ENCODE assay signal across 20 cellular contexts in the genomic region with DNA sequence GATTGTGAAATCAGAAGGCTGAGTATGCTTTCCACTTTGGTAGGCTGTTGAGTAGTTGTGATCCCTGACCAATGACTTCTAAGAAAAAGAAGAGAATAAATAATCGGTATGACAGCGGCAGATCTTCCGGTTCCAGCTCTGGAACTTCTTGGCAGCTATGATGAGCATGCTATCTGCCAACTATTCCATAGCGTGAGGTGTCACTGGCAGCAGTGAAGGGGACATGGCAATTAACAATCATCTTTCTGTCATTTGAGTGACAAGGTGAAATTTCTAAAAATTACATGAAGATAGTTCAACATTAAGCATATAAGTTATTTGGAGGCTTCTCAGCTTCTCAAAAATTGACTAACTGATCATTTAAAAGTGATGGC.
"Had no signal": no experiment of that assay in that cellular context is flagged by ENCODE, and none has a peak within 500 bp of the region (broad histone marks: within the 10 kb centered on the region; RNA-seq: fewer than 3 reads in every experiment).

No MANE protein-coding gene starts in this region.

- H3K27me3 Mint-ChIP-seq: natural killer cell treated with Interleukin-12 subunit alpha and Interleukin-12 subunit beta and Interleukin-15 and Interleukin-18, amount 100 ng/mL, for 72 hours; stimulated activated memory B cell treated with anti-CD40 and anti-IgM and Interleukin-4, amounts not matched to agents 10 μg/mL and 1 μg/mL and 100 μg/mL, for 72 hours; stimulated activated naive CD8-positive, alpha-beta T cell treated with anti-CD3 and anti-CD28 coated beads, Interleukin-15, Interleukin-2, amounts not matched to agents 100 ng/mL and 50 ng/mL, for 24 hours had no signal

- H3K36me3 Mint-ChIP-seq: mesothelial cell of epicardium; stimulated activated memory B cell treated with anti-CD40 and anti-IgM and Interleukin-4, amounts not matched to agents 10 μg/mL and 1 μg/mL and 100 μg/mL, for 72 hours had no signal

- H3K36me3 ChIP-seq: colonic mucosa, heart left ventricle, neutrophil, ovary, right lobe of liver, tibial artery, upper lobe of left lung, uterus had no signal

- H3K4me3 ChIP-seq: colonic mucosa, heart left ventricle, ovary, right lobe of liver, tibial artery, upper lobe of left lung, uterus had no signal

- H3K27ac ChIP-seq: colonic mucosa, heart left ventricle, neutrophil, ovary, right lobe of liver, tibial artery, upper lobe of left lung, uterus had no signal

- ATAC-seq: heart left ventricle; left lobe of liver; natural killer cell treated with Interleukin-12 subunit alpha and Interleukin-12 subunit beta and Interleukin-15 and Interleukin-18, amount 100 ng/mL, for 72 hours; right lobe of liver had no signal

- H3K4me1 ChIP-seq: colonic mucosa, heart left ventricle, right lobe of liver, tibial artery, upper lobe of left lung, uterus had no signal

- H3K27ac Mint-ChIP-seq: endodermal cell; mesothelial cell of epicardium; natural killer cell treated with Interleukin-12 subunit alpha and Interleukin-12 subunit beta and Interleukin-15 and Interleukin-18, amount 100 ng/mL, for 72 hours; stimulated activated memory B cell treated with anti-CD40 and anti-IgM and Interleukin-4, amounts not matched to agents 10 μg/mL and 1 μg/mL and 100 μg/mL, for 72 hours; stimulated activated naive CD8-positive, alpha-beta T cell treated with anti-CD3 and anti-CD28 coated beads, Interleukin-15, Interleukin-2, amounts not matched to agents 100 ng/mL and 50 ng/mL, for 24 hours had no signal

- DNase-seq: colonic mucosa; effector CD4-positive, alpha-beta T cell; endodermal cell; foreskin melanocyte; heart left ventricle; hippocampal formation; ovary; right lobe of liver; stimulated activated CD4-positive, alpha-beta T cell treated with anti-CD3 and anti-CD28 coated beads, Interleukin-15, amount 100 ng/mL, for 24 hours; stimulated activated CD4-positive, alpha-beta T cell treated with anti-CD3 and anti-CD28 coated beads, Interleukin-1b, Interleukin-23, amount 100 ng/mL, for 48 hours; stimulated activated CD4-positive, alpha-beta T cell treated with anti-CD3 and anti-CD28 coated beads, Interleukin-4, amount 100 ng/mL, for 24 hours; tibial artery; upper lobe of left lung; uterus had no signal

- H3K4me1 Mint-ChIP-seq: endodermal cell, mesothelial cell of epicardium had no signal

- H3K27me3 ChIP-seq: colonic mucosa, heart left ventricle, neutrophil, ovary, right lobe of liver, tibial artery, upper lobe of left lung, uterus had no signal

- H3K9me3 ChIP-seq: colonic mucosa, heart left ventricle, neutrophil, ovary, right lobe of liver, tibial artery, upper lobe of left lung, uterus had no signal

- H3K4me3 Mint-ChIP-seq: endodermal cell; mesothelial cell of epicardium; natural killer cell treated with Interleukin-12 subunit alpha and Interleukin-12 subunit beta and Interleukin-15 and Interleukin-18, amount 100 ng/mL, for 72 hours; stimulated activated memory B cell treated with anti-CD40 and anti-IgM and Interleukin-4, amounts not matched to agents 10 μg/mL and 1 μg/mL and 100 μg/mL, for 72 hours; stimulated activated naive CD8-positive, alpha-beta T cell treated with anti-CD3 and anti-CD28 coated beads, Interleukin-15, Interleukin-2, amounts not matched to agents 100 ng/mL and 50 ng/mL, for 24 hours had no signal

- H3K9me3 Mint-ChIP-seq: endodermal cell had no signal
